Comparison of ENCODE assay signal across 8 cellular contexts in genomic region chr11:17014321-17014773, GRCh38. TPM values are rescaled to one million over a fixed set of nuclear protein-coding genes. Genes with fewer than 3 reads are reported as not detected.
A peak's percentile ranks its signal among the peaks of the same experiment; 100 is the strongest.
DNase-seq lines count a peak whose midpoint lies in the region; ATAC-seq and TF ChIP-seq lines count a peak whose summit lies in the region.

Gene PLEKHA7, minus strand, starts transcription at chr11:17014414. Its CDS starts 13 bp downstream, at chr11:17014401.

- H3K9me3 ChIP-seq in neural progenitor cell (ENCODE audit: low read depth) = no peaks in the 10 kb centered on the region

- H3K4me1 Mint-ChIP-seq in activated B cell treated with CpG ODN at 0.5 μM for 24 hours = peaks cover 8% of the 10 kb centered on the region
- peaks cover 6% of the 10 kb centered on the region for H3K4me1 Mint-ChIP-seq in neural progenitor cell

- peaks cover 18% of the 10 kb centered on the region for H3K79me2 ChIP-seq in neural progenitor cell (ENCODE audit: low read depth)

- H3K27ac ChIP-seq in neural progenitor cell = no peak within 1 kb of the TSS

- H3K27me3 Mint-ChIP-seq in activated B cell treated with CpG ODN at 0.5 μM for 24 hours = peaks cover 16% of the 10 kb centered on the region
- H3K27me3 Mint-ChIP-seq in neural progenitor cell (ENCODE audit: insufficient read depth, low read depth) = peaks cover 7% of the 10 kb centered on the region

- H3K36me3 Mint-ChIP-seq in activated B cell treated with CpG ODN at 0.5 μM for 24 hours (ENCODE audit: low read depth) (no peaks in the 10 kb centered on the region), neural progenitor cell (no peaks in the 10 kb centered on the region)

- no peaks in the 10 kb centered on the region for H3K9me3 Mint-ChIP-seq in activated B cell treated with CpG ODN at 0.5 μM for 24 hours
- H3K9me3 Mint-ChIP-seq in neural progenitor cell = no peaks in the 10 kb centered on the region

- H3K4me3 Mint-ChIP-seq in activated B cell treated with CpG ODN at 0.5 μM for 24 hours (peak within 1 kb of the TSS; percentile 89), neural progenitor cell (peak within 1 kb of the TSS; percentile 98)

- H3K4me1 ChIP-seq in neural progenitor cell = peaks cover 8% of the 10 kb centered on the region

- H3K27ac Mint-ChIP-seq in activated B cell treated with CpG ODN at 0.5 μM for 24 hours = peak within 1 kb of the TSS; percentile 27
- peak within 1 kb of the TSS; percentile 92 for H3K27ac Mint-ChIP-seq in neural progenitor cell

- peaks cover 29% of the 10 kb centered on the region for H3F3A ChIP-seq in neural progenitor cell (ENCODE audit: low read depth)

- H3K36me3 ChIP-seq in neural progenitor cell = no peaks in the 10 kb centered on the region

- POLR2A ChIA-PET in activated B cell treated with CpG ODN at 0.5 μM for 24 hours (lab: Charles Lee) = no interaction called here

- peaks cover 32% of the 10 kb centered on the region for H4K20me1 ChIP-seq in neural progenitor cell (ENCODE audit: low read depth)

- H3K4me2 ChIP-seq in neural progenitor cell = peak within 1 kb of the TSS; percentile 96

- peak within 1 kb of the TSS; percentile 98 for H2AFZ ChIP-seq in neural progenitor cell (replicated peaks)

- H3K27me3 ChIP-seq in neural progenitor cell = peaks cover 25% of the 10 kb centered on the region

- H3K4me3 ChIP-seq in fibroblast of pulmonary artery (replicated peaks; ENCODE audit: low read depth, low read length) (peak within 1 kb of the TSS; percentile 30), neural progenitor cell (peak within 1 kb of the TSS; percentile 92)

- TF ChIP-seq CTCF in activated B cell treated with CpG ODN at 0.5 μM for 24 hours (IDR thresholded peaks at IDR 0.05) (no peak), fibroblast of pulmonary artery (IDR thresholded peaks at IDR 0.05; ENCODE audit: low read length, missing control alignments) (no peak), neural progenitor cell (IDR thresholded peaks at IDR 0.05) (no peak)

- DNase-seq in stimulated activated CD4-positive, alpha-beta T cell treated with anti-CD3 and anti-CD28 coated beads, Interleukin-4, amount 100 ng/mL, for 1 hour = peak; percentile 5
- no peak for DNase-seq in stimulated activated CD4-positive, alpha-beta T cell treated with anti-CD3 and anti-CD28 coated beads, Interleukin-4, amount 100 ng/mL, for 24 hours
- DNase-seq in activated B cell treated with CpG ODN at 0.5 μM for 24 hours = no peak
- DNase-seq in fibroblast of pulmonary artery (ENCODE audit: low read depth) = no peak
- DNase-seq in neural progenitor cell (ENCODE audit: low spot score) = peak; percentile 74
- no peak for DNase-seq in SW 1271 (lab: John Stamatoyannopoulos, UW)
- no peak for DNase-seq in NCI-H2029 (lab: John Stamatoyannopoulos, UW)
- no peak for DNase-seq in occipital lobe (lab: John Stamatoyannopoulos, UW)

- intact Hi-C loops in activated B cell treated with CpG ODN at 0.5 μM for 24 hours (cut with micrococcal nuclease) = loop anchor here (1.0 kb wide), 1 partner anchor 194 kb away; no protein-coding TSS in a partner anchor

- ATAC-seq in activated B cell treated with CpG ODN at 0.5 μM for 24 hours (ENCODE audit: low read depth) = peak; percentile 18

- no peak within 1 kb of the TSS for H3K9ac ChIP-seq in neural progenitor cell

- CTCF ChIA-PET in activated B cell treated with CpG ODN at 0.5 μM for 24 hours (lab: Charles Lee) = no interaction called here

RNA-seq across cellular contexts. Expression of gene PLEKHA7, which starts in this region (rescaled TPM):
- total RNA-seq in activated B cell treated with CpG ODN at 0.5 μM for 24 hours (4.9 and 6.8 TPM in 2 replicates), neural progenitor cell (ENCODE audit: low replicate concordance) (20.3 and 24.0 TPM in 2 replicates), occipital lobe (5.5 TPM)

Comparison
In these comparisons a context has a peak if more than half of its experiments do, and no peak if none do; other contexts are left out.
1. DNase-seq: peak in stimulated activated CD4-positive, alpha-beta T cell treated with anti-CD3 and anti-CD28 coated beads, Interleukin-4, amount 100 ng/mL, for 1 hour (single experiment) and neural progenitor cell (single experiment); none in stimulated activated CD4-positive, alpha-beta T cell treated with anti-CD3 and anti-CD28 coated beads, Interleukin-4, amount 100 ng/mL, for 24 hours (single experiment), activated B cell treated with CpG ODN at 0.5 μM for 24 hours (single experiment), fibroblast of pulmonary artery (single experiment), SW 1271 (0 of 2), NCI-H2029 (single experiment) and occipital lobe (single experiment).